In genomic region chr16:85303354-85303883, GRCh38 we compare ENCODE assay signal across 1 cellular context.
TF ChIP-seq lines count a peak whose summit lies in the region.

No MANE protein-coding gene starts in this region.

TF ChIP-seq in HEK293, 187 proteins besides CTCF, POLR2A, EP300 and RAD21 (continued from another document and continues in another):
- no peak for TF ChIP-seq REST (tag by site-specific recombination; IDR thresholded peaks at IDR 0.05)
- TF ChIP-seq, protein P1, sequence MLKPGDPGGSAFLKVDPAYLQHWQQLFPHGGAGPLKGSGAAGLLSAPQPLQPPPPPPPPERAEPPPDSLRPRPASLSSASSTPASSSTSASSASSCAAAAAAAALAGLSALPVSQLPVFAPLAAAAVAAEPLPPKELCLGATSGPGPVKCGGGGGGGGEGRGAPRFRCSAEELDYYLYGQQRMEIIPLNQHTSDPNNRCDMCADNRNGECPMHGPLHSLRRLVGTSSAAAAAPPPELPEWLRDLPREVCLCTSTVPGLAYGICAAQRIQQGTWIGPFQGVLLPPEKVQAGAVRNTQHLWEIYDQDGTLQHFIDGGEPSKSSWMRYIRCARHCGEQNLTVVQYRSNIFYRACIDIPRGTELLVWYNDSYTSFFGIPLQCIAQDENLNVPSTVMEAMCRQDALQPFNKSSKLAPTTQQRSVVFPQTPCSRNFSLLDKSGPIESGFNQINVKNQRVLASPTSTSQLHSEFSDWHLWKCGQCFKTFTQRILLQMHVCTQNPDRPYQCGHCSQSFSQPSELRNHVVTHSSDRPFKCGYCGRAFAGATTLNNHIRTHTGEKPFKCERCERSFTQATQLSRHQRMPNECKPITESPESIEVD (tag by site-specific recombination; IDR thresholded peaks at IDR 0.05) = no peak
- TF ChIP-seq ZNF341 (tag by site-specific recombination; IDR thresholded peaks at IDR 0.05; ENCODE audit: low read depth) = no peak
- TF ChIP-seq ZNF580 (tag by site-specific recombination; IDR thresholded peaks at IDR 0.05) = peak; percentile 67; the same call in 1 of the 2 replicates
- no peak for TF ChIP-seq ZBTB17 (tag by site-specific recombination; IDR thresholded peaks at IDR 0.05)
- TF ChIP-seq, protein P2, sequence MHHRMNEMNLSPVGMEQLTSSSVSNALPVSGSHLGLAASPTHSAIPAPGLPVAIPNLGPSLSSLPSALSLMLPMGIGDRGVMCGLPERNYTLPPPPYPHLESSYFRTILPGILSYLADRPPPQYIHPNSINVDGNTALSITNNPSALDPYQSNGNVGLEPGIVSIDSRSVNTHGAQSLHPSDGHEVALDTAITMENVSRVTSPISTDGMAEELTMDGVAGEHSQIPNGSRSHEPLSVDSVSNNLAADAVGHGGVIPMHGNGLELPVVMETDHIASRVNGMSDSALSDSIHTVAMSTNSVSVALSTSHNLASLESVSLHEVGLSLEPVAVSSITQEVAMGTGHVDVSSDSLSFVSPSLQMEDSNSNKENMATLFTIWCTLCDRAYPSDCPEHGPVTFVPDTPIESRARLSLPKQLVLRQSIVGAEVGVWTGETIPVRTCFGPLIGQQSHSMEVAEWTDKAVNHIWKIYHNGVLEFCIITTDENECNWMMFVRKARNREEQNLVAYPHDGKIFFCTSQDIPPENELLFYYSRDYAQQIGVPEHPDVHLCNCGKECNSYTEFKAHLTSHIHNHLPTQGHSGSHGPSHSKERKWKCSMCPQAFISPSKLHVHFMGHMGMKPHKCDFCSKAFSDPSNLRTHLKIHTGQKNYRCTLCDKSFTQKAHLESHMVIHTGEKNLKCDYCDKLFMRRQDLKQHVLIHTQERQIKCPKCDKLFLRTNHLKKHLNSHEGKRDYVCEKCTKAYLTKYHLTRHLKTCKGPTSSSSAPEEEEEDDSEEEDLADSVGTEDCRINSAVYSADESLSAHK (tag by site-specific recombination; IDR thresholded peaks at IDR 0.05) = 0 out of 2 replicates have a peak, but pooled peaks have one; percentile 8
- no peak for TF ChIP-seq PRDM2 (tag by site-specific recombination; IDR thresholded peaks at IDR 0.05; ENCODE audit: borderline replicate concordance)
- TF ChIP-seq ZSCAN30 (tag by site-specific recombination; IDR thresholded peaks at IDR 0.05) = peak; percentile 100
- TF ChIP-seq KLF10 (tag by site-specific recombination; IDR thresholded peaks at IDR 0.05) = no peak
- TF ChIP-seq BCL11B (tag by site-specific recombination; IDR thresholded peaks at IDR 0.05; ENCODE audit: low read depth) = no peak
- TF ChIP-seq, protein P3, sequence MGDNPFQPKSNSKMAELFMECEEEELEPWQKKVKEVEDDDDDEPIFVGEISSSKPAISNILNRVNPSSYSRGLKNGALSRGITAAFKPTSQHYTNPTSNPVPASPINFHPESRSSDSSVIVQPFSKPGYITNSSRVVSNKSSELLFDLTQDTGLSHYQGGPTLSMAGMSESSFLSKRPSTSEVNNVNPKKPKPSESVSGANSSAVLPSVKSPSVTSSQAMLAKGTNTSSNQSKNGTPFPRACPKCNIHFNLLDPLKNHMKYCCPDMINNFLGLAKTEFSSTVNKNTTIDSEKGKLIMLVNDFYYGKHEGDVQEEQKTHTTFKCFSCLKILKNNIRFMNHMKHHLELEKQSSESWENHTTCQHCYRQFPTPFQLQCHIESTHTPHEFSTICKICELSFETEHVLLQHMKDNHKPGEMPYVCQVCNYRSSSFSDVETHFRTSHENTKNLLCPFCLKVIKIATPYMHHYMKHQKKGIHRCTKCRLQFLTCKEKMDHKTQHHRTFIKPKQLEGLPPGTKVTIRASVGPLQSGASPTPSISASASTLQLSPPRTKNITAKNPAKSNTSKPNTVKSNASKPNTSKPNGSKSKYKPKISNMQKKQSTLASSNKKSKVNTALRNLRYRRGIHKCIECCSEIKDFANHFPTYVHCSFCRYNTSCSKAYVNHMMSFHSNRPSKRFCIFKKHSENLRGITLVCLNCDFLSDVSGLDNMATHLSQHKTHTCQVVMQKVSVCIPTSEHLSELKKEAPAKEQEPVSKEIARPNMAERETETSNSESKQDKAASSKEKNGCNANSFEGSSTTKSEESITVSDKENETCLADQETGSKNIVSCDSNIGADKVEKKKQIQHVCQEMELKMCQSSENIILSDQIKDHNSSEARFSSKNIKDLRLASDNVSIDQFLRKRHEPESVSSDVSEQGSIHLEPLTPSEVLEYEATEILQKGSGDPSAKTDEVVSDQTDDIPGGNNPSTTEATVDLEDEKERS (tag by site-specific recombination; IDR thresholded peaks at IDR 0.05) = no peak
- no peak for TF ChIP-seq KLF1 (tag by site-specific recombination; IDR thresholded peaks at IDR 0.05)
- TF ChIP-seq ZNF211 (tag by site-specific recombination; IDR thresholded peaks at IDR 0.05; ENCODE audit: low read depth) = no peak
- 0 out of 2 replicates have a peak, but pooled peaks have one; percentile 29 for TF ChIP-seq ZNF623 (tag by site-specific recombination; IDR thresholded peaks at IDR 0.05)
- TF ChIP-seq, protein P4, sequence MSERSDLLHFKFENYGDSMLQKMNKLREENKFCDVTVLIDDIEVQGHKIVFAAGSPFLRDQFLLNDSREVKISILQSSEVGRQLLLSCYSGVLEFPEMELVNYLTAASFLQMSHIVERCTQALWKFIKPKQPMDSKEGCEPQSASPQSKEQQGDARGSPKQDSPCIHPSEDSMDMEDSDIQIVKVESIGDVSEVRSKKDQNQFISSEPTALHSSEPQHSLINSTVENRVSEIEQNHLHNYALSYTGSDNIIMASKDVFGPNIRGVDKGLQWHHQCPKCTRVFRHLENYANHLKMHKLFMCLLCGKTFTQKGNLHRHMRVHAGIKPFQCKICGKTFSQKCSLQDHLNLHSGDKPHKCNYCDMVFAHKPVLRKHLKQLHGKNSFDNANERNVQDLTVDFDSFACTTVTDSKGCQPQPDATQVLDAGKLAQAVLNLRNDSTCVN (tag by site-specific recombination; optimal IDR thresholded peaks at IDR 0.05) = peak; percentile 31
- no peak for TF ChIP-seq ZNF155 (tag by site-specific recombination; IDR thresholded peaks at IDR 0.05)
- TF ChIP-seq KLF16 (tag by site-specific recombination; IDR thresholded peaks at IDR 0.05) = no peak
- TF ChIP-seq, protein P5, sequence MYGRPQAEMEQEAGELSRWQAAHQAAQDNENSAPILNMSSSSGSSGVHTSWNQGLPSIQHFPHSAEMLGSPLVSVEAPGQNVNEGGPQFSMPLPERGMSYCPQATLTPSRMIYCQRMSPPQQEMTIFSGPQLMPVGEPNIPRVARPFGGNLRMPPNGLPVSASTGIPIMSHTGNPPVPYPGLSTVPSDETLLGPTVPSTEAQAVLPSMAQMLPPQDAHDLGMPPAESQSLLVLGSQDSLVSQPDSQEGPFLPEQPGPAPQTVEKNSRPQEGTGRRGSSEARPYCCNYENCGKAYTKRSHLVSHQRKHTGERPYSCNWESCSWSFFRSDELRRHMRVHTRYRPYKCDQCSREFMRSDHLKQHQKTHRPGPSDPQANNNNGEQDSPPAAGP (tag by site-specific recombination; IDR thresholded peaks at IDR 0.05) = no peak
- no peak for TF ChIP-seq ZNF23 (tag by site-specific recombination; IDR thresholded peaks at IDR 0.05; ENCODE audit: borderline replicate concordance)
- TF ChIP-seq ZNF654 (tag by site-specific recombination; IDR thresholded peaks at IDR 0.05; ENCODE audit: low read depth) = peak; percentile 19; the same call in 1 of the 2 replicates
- no peak for TF ChIP-seq ZNF157 (tag by site-specific recombination; IDR thresholded peaks at IDR 0.05)
- no peak for TF ChIP-seq ZNF350 (tag by site-specific recombination; IDR thresholded peaks at IDR 0.05)
- 0 out of 2 replicates have a peak, but pooled peaks have one; percentile 11 for TF ChIP-seq ZNF692 (tag by site-specific recombination; IDR thresholded peaks at IDR 0.05)
- peak; percentile 57; the same call in 1 of the 2 replicates for TF ChIP-seq ZNF768 (tag by site-specific recombination; IDR thresholded peaks at IDR 0.05)
- no peak for TF ChIP-seq ZSCAN4 (tag by site-specific recombination; IDR thresholded peaks at IDR 0.05)
- 0 out of 2 replicates have a peak, but pooled peaks have one; percentile 54 for TF ChIP-seq SCRT1 (tag by site-specific recombination; IDR thresholded peaks at IDR 0.05; ENCODE audit: borderline replicate concordance)
- no peak for TF ChIP-seq ZNF677 (tag by site-specific recombination; IDR thresholded peaks at IDR 0.05)
- TF ChIP-seq ZNF37A (tag by site-specific recombination; IDR thresholded peaks at IDR 0.05) = no peak
- no peak for TF ChIP-seq ZNF776 (tag by site-specific recombination; IDR thresholded peaks at IDR 0.05; ENCODE audit: borderline replicate concordance)
